Comparison of ENCODE assay signal across 16 cellular contexts in the genomic region with DNA sequence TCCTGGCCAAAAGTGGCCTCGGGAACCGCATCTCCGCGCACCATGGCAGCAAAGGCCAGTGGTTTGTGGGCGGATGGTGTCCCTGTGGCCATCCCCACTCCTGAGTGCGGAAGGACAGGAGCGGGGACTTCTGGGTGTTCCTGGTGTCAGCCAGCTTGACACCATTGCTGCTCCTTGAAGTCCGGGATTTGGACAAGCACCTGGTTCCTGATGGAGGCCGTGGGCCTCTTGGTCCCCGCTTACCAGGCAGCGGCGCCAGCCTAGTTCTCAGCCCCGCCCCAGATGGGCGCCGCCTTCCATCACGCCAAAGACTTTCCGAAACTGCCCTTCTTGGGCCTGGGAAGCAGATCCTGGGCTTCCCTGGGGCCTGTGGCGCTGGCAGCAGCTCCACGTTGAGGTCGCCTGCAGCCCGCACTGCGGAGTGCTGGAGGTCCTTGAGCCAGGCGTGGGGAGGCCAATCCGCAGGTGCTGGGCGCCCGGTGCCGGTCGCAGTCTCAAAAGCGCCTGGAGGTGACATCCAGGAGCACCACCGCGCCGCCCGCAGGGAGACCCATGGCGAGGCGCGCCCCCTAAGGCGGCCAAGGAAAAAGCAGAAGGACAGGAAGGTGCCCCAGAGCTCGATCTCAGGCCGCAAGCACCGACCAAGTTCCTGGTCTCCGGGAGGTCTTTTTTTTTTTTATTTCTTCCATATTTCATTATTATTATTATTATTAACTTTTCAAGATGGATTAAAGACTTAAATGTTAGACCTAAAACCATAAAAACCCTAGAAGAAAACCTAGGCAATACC. TPM values are rescaled to one million over a fixed set of nuclear protein-coding genes. Genes with fewer than 3 reads are reported as not detected.
"Had no signal": no experiment of that assay in that cellular context is flagged by ENCODE, and none has a peak within 500 bp of the region (broad histone marks: within the 10 kb centered on the region; RNA-seq: fewer than 3 reads in every experiment).

No MANE protein-coding gene starts in this region.

RNA-seq across cellular contexts. Expression of a gene that starts 59.5 kb away (rescaled TPM):
- total RNA-seq: dermis blood vessel endothelial cell; fibroblast of lung; frontal cortex; glomerular endothelial cell; heart left ventricle; left cardiac atrium; left ventricle myocardium inferior; mammary epithelial cell; mesenteric fat pad; mononuclear cell; naive thymus-derived CD4-positive, alpha-beta T cell; omental fat pad; upper lobe of left lung; vagina had no signal
- polyA plus RNA-seq: esophagus; fibroblast of lung; heart left ventricle; mammary epithelial cell; naive thymus-derived CD4-positive, alpha-beta T cell; small intestine had no signal
